23 cellular contexts compared by ENCODE assay signal in genomic region chr11:44817207-44817944, GRCh38.
DNase-seq lines count a peak whose midpoint lies in the region; ATAC-seq, FAIRE-seq and TF ChIP-seq lines count a peak whose summit lies in the region.
"Had no signal": no experiment of that assay in that cellular context is flagged by ENCODE, and none has a peak within 500 bp of the region (broad histone marks: within the 10 kb centered on the region; RNA-seq: fewer than 3 reads in every experiment).

No MANE protein-coding gene starts in this region.

- H3K4ac ChIP-seq in H1 (replicated peaks; ENCODE audit: insufficient read length, low read depth, low read length), result no peak overlapping the region

- peak overlapping the region; percentile 56 for H3K27ac Mint-ChIP-seq in nephron progenitor cell
- H3K27ac Mint-ChIP-seq: activated CD4-positive, alpha-beta memory T cell treated with anti-CD3 and anti-CD28 coated beads, Interleukin-2, amount 10 ng/mL, durations not matched to agents 7 days and 5 days; activated naive CD8-positive, alpha-beta T cell treated with anti-CD3 and anti-CD28 coated beads, Interleukin-2, amount 50 U/mL, for 24 hours; activated T-cell treated with anti-CD3 and anti-CD28 coated beads, Interleukin-2, amount 50 U/mL, for 72 hours; stimulated activated naive B cell treated with anti-CD40 and anti-IgM and Interleukin-4, amounts not matched to agents 10 μg/mL and 1 μg/mL and 100 μg/mL, for 72 hours had no signal

- WGBS in H1 (ENCODE audit: extremely low coverage in 1 of 2, insufficient coverage in 1 of 2, insufficient read length in 1 of 2, insufficient replicate concordance in 2 of 2, low coverage in 1 of 2, low lambda C conversion rate in 2 of 2, missing lambda C conversion rate in 1 of 2), 2 experiments, result 88% methylated on average over 4 of the region's 4 CpGs; no CpG with 5 or more reads in 1 of the 2 experiments

- H2BK12ac ChIP-seq in H1 (ENCODE audit: low read depth, low read length), result 0 out of 2 replicates have a peak overlapping the region, but pooled peaks have one; percentile 41

- no peak for FAIRE-seq in H1 (lab: Jason Lieb, UNC)
- FAIRE-seq: D721Med, kidney had no signal

- no peaks in the 10 kb centered on the region for H3K4me1 ChIP-seq in H1 (replicated peaks in 1 of 4; ENCODE audit: control insufficient read depth in 3 of 4, insufficient read depth in 4 of 4, low read length in 3 of 4)

- no peak for TF ChIP-seq CTCF in AG10803 (conservative IDR thresholded peaks at IDR 0.05; ENCODE audit: low read length)
- no peak for TF ChIP-seq CTCF in H1 (IDR thresholded peaks at IDR 0.05; ENCODE audit: control extremely low read depth in 1 of 3, insufficient read depth in 1 of 3, low read depth in 1 of 3, low read length in 3 of 3)
- TF ChIP-seq CTCF in nephron progenitor cell (IDR thresholded peaks at IDR 0.05), result no peak

- CTCF ChIA-PET in H1 (lab: Charles Lee; ENCODE audit: partially characterized antibody), result interaction anchor here (0.6 to 2.8 kb wide), 6 partner anchors 8 to 481 kb away, joined by 3 to 9 read pairs (median 8); no protein-coding TSS in a partner anchor

- H3K18ac ChIP-seq in H1 (ENCODE audit: extremely low read depth, low read length), result no peak overlapping the region

- H4K8ac ChIP-seq in H1 (ENCODE audit: extremely low read depth, insufficient read depth, low read length), result no peak overlapping the region

- no peak for TF ChIP-seq EP300 in H1 (IDR thresholded peaks at IDR 0.05; ENCODE audit: borderline replicate concordance in 1 of 2, low read depth in 2 of 2, low read length in 2 of 2)

- no peak overlapping the region for H3K27ac ChIP-seq in H1 (ENCODE audit: low read depth, low read length)
- H3K27ac ChIP-seq: PC-9, vagina had no signal

- 0 out of 2 replicates have a peak overlapping the region, but pooled peaks have one; percentile 48 for H2BK15ac ChIP-seq in H1 (ENCODE audit: low read length)

- H3K4me3 Mint-ChIP-seq in nephron progenitor cell, result no peak overlapping the region
- H3K4me3 Mint-ChIP-seq: activated CD4-positive, alpha-beta memory T cell treated with anti-CD3 and anti-CD28 coated beads, Interleukin-2, amount 10 ng/mL, durations not matched to agents 7 days and 5 days; activated naive CD8-positive, alpha-beta T cell treated with anti-CD3 and anti-CD28 coated beads, Interleukin-2, amount 50 U/mL, for 24 hours; activated T-cell treated with anti-CD3 and anti-CD28 coated beads, Interleukin-2, amount 50 U/mL, for 72 hours; central memory CD8-positive, alpha-beta T cell; stimulated activated naive B cell treated with anti-CD40 and anti-IgM and Interleukin-4, amounts not matched to agents 10 μg/mL and 1 μg/mL and 100 μg/mL, for 72 hours had no signal

- no peak overlapping the region for H2BK20ac ChIP-seq in H1 (ENCODE audit: low read length)

- H3K4me3 ChIP-seq in AG10803 (ENCODE audit: low read length), result no peak overlapping the region
- no peak overlapping the region for H3K4me3 ChIP-seq in H1 (ENCODE audit: extremely low read depth in 1 of 4, insufficient read depth in 2 of 4, low read depth in 3 of 4, low read length in 4 of 4)
- H3K4me3 ChIP-seq: PC-9, smooth muscle cell, vagina had no signal

- no peak for TF ChIP-seq RAD21 in H1 (IDR thresholded peaks at IDR 0.05 in 1 of 2, conservative IDR thresholded peaks at IDR 0.05 in 1 of 2; ENCODE audit: low read depth in 2 of 2, low read length in 2 of 2)

- POLR2A ChIA-PET in H1 (lab: Charles Lee; ENCODE audit: partially characterized antibody), result interaction anchor here (1.2 to 2.1 kb wide), 2 partner anchors 16 to 67 kb away, joined by 4 to 5 read pairs; no protein-coding TSS in a partner anchor

- no peak overlapping the region; the same call in 1 of the 2 replicates for H2AK5ac ChIP-seq in H1 (ENCODE audit: low read depth, low read length)

- H2BK120ac ChIP-seq in H1 (replicated peaks; ENCODE audit: low read depth, low read length), result no peak overlapping the region

- H2BK5ac ChIP-seq in H1 (ENCODE audit: low read depth, low read length), result no peak overlapping the region

- no peak overlapping the region for H3K4me2 ChIP-seq in H1 (ENCODE audit: insufficient read depth in 1 of 2, low read depth in 2 of 2, low read length in 2 of 2)
- H3K4me2 ChIP-seq: PC-9, smooth muscle cell had no signal

- TF ChIP-seq POLR2A in H1 (IDR thresholded peaks at IDR 0.05; ENCODE audit: control extremely low read depth in 1 of 2, low read depth in 2 of 2, low read length in 2 of 2), result no peak

- H4K5ac ChIP-seq in H1 (ENCODE audit: insufficient read length, low read depth, low read length), result no peak overlapping the region

- H3K27me3 Mint-ChIP-seq in nephron progenitor cell (ENCODE audit: low read depth, poor library complexity), result peaks cover 13% of the 10 kb centered on the region
- H3K27me3 Mint-ChIP-seq: activated CD4-positive, alpha-beta memory T cell treated with anti-CD3 and anti-CD28 coated beads, Interleukin-2, amount 10 ng/mL, durations not matched to agents 7 days and 5 days; activated naive CD8-positive, alpha-beta T cell treated with anti-CD3 and anti-CD28 coated beads, Interleukin-2, amount 50 U/mL, for 24 hours; central memory CD8-positive, alpha-beta T cell had no signal

- H2AFZ ChIP-seq in H1 (ENCODE audit: low read length), result no peak overlapping the region
- H2AFZ ChIP-seq: PC-9 had no signal

- no peaks in the 10 kb centered on the region for H3K79me2 ChIP-seq in H1 (ENCODE audit: control insufficient read depth in 1 of 2, insufficient read depth in 2 of 2, low read length in 2 of 2)

- peaks cover 6% of the 10 kb centered on the region for H3K36me3 Mint-ChIP-seq in nephron progenitor cell (ENCODE audit: low read depth)
- H3K36me3 Mint-ChIP-seq: stimulated activated naive B cell treated with anti-CD40 and anti-IgM and Interleukin-4, amounts not matched to agents 10 μg/mL and 1 μg/mL and 100 μg/mL, for 72 hours had no signal

- H4K20me1 ChIP-seq in H1 (replicated peaks in 1 of 2; ENCODE audit: control insufficient read depth in 1 of 2, insufficient read depth in 2 of 2, low read length in 2 of 2), result no peaks in the 10 kb centered on the region

- H3K9ac ChIP-seq in H1 (replicated peaks in 1 of 4; ENCODE audit: extremely low read depth in 1 of 4, low read depth in 3 of 4, low read length in 3 of 4), result no peak overlapping the region

- no peaks in the 10 kb centered on the region for H3K9me3 ChIP-seq in H1 (ENCODE audit: insufficient read depth in 2 of 2, low read depth in 1 of 2, low read length in 1 of 2)
- H3K9me3 ChIP-seq: vagina had no signal

- no peak overlapping the region for H4K91ac ChIP-seq in H1 (replicated peaks; ENCODE audit: insufficient read length, low read length)

- peak; percentile 81 for DNase-seq in AG10803 (ENCODE audit: low read depth)
- DNase-seq in HS-27A (ENCODE audit: low read depth), result peak; percentile 34
- no peak for DNase-seq in H1 (ENCODE audit: low read depth in 1 of 2, low spot score in 2 of 2)
- DNase-seq in nephron progenitor cell, result no peak
- DNase-seq in SHP77 (lab: John Stamatoyannopoulos, UW), result no peak
- no peak for DNase-seq in stimulated activated naive CD8-positive, alpha-beta T cell treated with anti-CD3 and anti-CD28 coated beads, Interleukin-15, Interleukin-2, amounts not matched to agents 100 U/mL and 50 U/mL, for 24 hours
- DNase-seq in ecto neural progenitor cell (ENCODE audit: low spot score), result no peak
- DNase-seq: activated CD4-positive, alpha-beta memory T cell treated with anti-CD3 and anti-CD28 coated beads, Interleukin-2, amount 10 ng/mL, durations not matched to agents 7 days and 5 days; activated naive CD8-positive, alpha-beta T cell treated with anti-CD3 and anti-CD28 coated beads, Interleukin-2, amount 50 U/mL, for 24 hours; activated T-cell treated with anti-CD3 and anti-CD28 coated beads, Interleukin-2, amount 50 U/mL, for 72 hours; AML-193; head of caudate nucleus; kidney; NCI-H1694 treated with DMSO at 0.1 percent for 48 hours; NCI-H524; PC-9; stimulated activated naive B cell treated with anti-CD40 and anti-IgM and Interleukin-4, amounts not matched to agents 10 μg/mL and 1 μg/mL and 100 μg/mL, for 72 hours; SW 1271 had no signal

- no peak overlapping the region for H3K14ac ChIP-seq in H1 (ENCODE audit: insufficient read length)

- H3K27me3 ChIP-seq in H1 (replicated peaks in 1 of 4; ENCODE audit: control insufficient read depth in 3 of 4, extremely low read depth in 1 of 4, insufficient read depth in 3 of 4, low read length in 3 of 4), result no peaks in the 10 kb centered on the region
- H3K27me3 ChIP-seq: vagina had no signal

- H3K23ac ChIP-seq in H1 (ENCODE audit: insufficient read length), result no peak overlapping the region

- H3K79me1 ChIP-seq in H1 (ENCODE audit: low read depth, low read length), result no peaks in the 10 kb centered on the region

- no peaks in the 10 kb centered on the region for H3K23me2 ChIP-seq in H1 (ENCODE audit: low read depth, low read length)

- no peak overlapping the region for H3K56ac ChIP-seq in H1 (replicated peaks; ENCODE audit: insufficient read length, low read depth, low read length)

- H3K4me1 Mint-ChIP-seq in nephron progenitor cell, result peaks cover 31% of the 10 kb centered on the region
- H3K4me1 Mint-ChIP-seq: activated CD4-positive, alpha-beta memory T cell treated with anti-CD3 and anti-CD28 coated beads, Interleukin-2, amount 10 ng/mL, durations not matched to agents 7 days and 5 days; activated naive CD8-positive, alpha-beta T cell treated with anti-CD3 and anti-CD28 coated beads, Interleukin-2, amount 50 U/mL, for 24 hours; stimulated activated naive B cell treated with anti-CD40 and anti-IgM and Interleukin-4, amounts not matched to agents 10 μg/mL and 1 μg/mL and 100 μg/mL, for 72 hours had no signal

- peaks cover 5% of the 10 kb centered on the region for H3K9me3 Mint-ChIP-seq in nephron progenitor cell
- H3K9me3 Mint-ChIP-seq: activated CD4-positive, alpha-beta memory T cell treated with anti-CD3 and anti-CD28 coated beads, Interleukin-2, amount 10 ng/mL, durations not matched to agents 7 days and 5 days; activated naive CD8-positive, alpha-beta T cell treated with anti-CD3 and anti-CD28 coated beads, Interleukin-2, amount 50 U/mL, for 24 hours; activated T-cell treated with anti-CD3 and anti-CD28 coated beads, Interleukin-2, amount 50 U/mL, for 72 hours; central memory CD8-positive, alpha-beta T cell; stimulated activated naive B cell treated with anti-CD40 and anti-IgM and Interleukin-4, amounts not matched to agents 10 μg/mL and 1 μg/mL and 100 μg/mL, for 72 hours had no signal

- no peaks in the 10 kb centered on the region for H3K36me3 ChIP-seq in H1 (ENCODE audit: control insufficient read depth in 2 of 4, insufficient read depth in 4 of 4, low read length in 3 of 4)
- H3K36me3 ChIP-seq: vagina had no signal

- no peak for ATAC-seq in HG03520 (IDR thresholded peaks at IDR 0.05; ENCODE audit: unreplicated experiment)
- ATAC-seq in stimulated activated naive CD8-positive, alpha-beta T cell treated with anti-CD3 and anti-CD28 coated beads, Interleukin-15, Interleukin-2, amounts not matched to agents 100 U/mL and 50 U/mL, for 24 hours, result no peak
- ATAC-seq: activated naive CD8-positive, alpha-beta T cell treated with anti-CD3 and anti-CD28 coated beads, Interleukin-2, amount 50 U/mL, for 24 hours; activated T-cell treated with anti-CD3 and anti-CD28 coated beads, Interleukin-2, amount 50 U/mL, for 72 hours; stimulated activated naive B cell treated with anti-CD40 and anti-IgM and Interleukin-4, amounts not matched to agents 10 μg/mL and 1 μg/mL and 100 μg/mL, for 72 hours had no signal

TF ChIP-seq in H1, 55 proteins besides CTCF, POLR2A, EP300 and RAD21 (continues in another document):
- TF ChIP-seq NRF1 (IDR thresholded peaks at IDR 0.05; ENCODE audit: low read depth, low read length) (no peak), BACH1 (IDR thresholded peaks at IDR 0.05; ENCODE audit: low read length) (no peak)

Comparison
In these comparisons a context has a peak if more than half of its experiments do, and no peak if none do; other contexts are left out.
1. DNase-seq: peak in AG10803 (single experiment) and HS-27A (single experiment); none in H1 (0 of 2), nephron progenitor cell (single experiment), SHP77 (0 of 2), stimulated activated naive CD8-positive, alpha-beta T cell treated with anti-CD3 and anti-CD28 coated beads, Interleukin-15, Interleukin-2, amounts not matched to agents 100 U/mL and 50 U/mL, for 24 hours (single experiment) and ecto neural progenitor cell (single experiment).